Comparison of ENCODE assay signal across 1 cellular context in genomic region chr1:212827377-212827776, GRCh38.
TF ChIP-seq lines count a peak whose summit lies in the region.

No MANE protein-coding gene starts in this region.

TF ChIP-seq in HepG2, 621 proteins besides CTCF, POLR2A, EP300 and RAD21 (continues in another document):
- no peak for TF ChIP-seq FOXO4 (CRISPR knock-in tag; conservative IDR thresholded peaks at IDR 0.05)
- no peak for TF ChIP-seq ZNF713 (CRISPR knock-in tag; IDR thresholded peaks at IDR 0.05)
- TF ChIP-seq PRDM15 (CRISPR knock-in tag; IDR thresholded peaks at IDR 0.05), result no peak
- peak; percentile 56; the same call in 1 of the 2 replicates for TF ChIP-seq ZMYM2 (CRISPR knock-in tag; IDR thresholded peaks at IDR 0.05)
- peak; percentile 95 for TF ChIP-seq ZNF121 (CRISPR knock-in tag; IDR thresholded peaks at IDR 0.05)
- TF ChIP-seq ZNF891 (CRISPR knock-in tag; IDR thresholded peaks at IDR 0.05), result no peak
- peak; percentile 6; the same call in 1 of the 2 replicates for TF ChIP-seq ZNF264 (CRISPR knock-in tag; IDR thresholded peaks at IDR 0.05)
- no peak for TF ChIP-seq TEAD3 (CRISPR knock-in tag; optimal IDR thresholded peaks at IDR 0.05; ENCODE audit: borderline replicate concordance)
- TF ChIP-seq ZNF138 (CRISPR knock-in tag; IDR thresholded peaks at IDR 0.05; ENCODE audit: low read depth), result no peak
- no peak for TF ChIP-seq KDM6A (CRISPR knock-in tag; IDR thresholded peaks at IDR 0.05; ENCODE audit: low read depth)
- TF ChIP-seq ZNF839 (CRISPR knock-in tag; IDR thresholded peaks at IDR 0.05; ENCODE audit: borderline replicate concordance), result no peak
- TF ChIP-seq NFE2L1 (CRISPR knock-in tag; IDR thresholded peaks at IDR 0.05; ENCODE audit: borderline replicate concordance), result no peak
- TF ChIP-seq CREBL2 (CRISPR knock-in tag; IDR thresholded peaks at IDR 0.05; ENCODE audit: borderline replicate concordance), result no peak
- TF ChIP-seq REL (CRISPR knock-in tag; conservative IDR thresholded peaks at IDR 0.05), result no peak
- TF ChIP-seq ZNF335 (CRISPR knock-in tag; IDR thresholded peaks at IDR 0.05), result no peak
- TF ChIP-seq DNMT3B (CRISPR knock-in tag; conservative IDR thresholded peaks at IDR 0.05), result no peak
- no peak for TF ChIP-seq CSRNP2 (CRISPR knock-in tag; conservative IDR thresholded peaks at IDR 0.05; ENCODE audit: low read depth)
- no peak for TF ChIP-seq HHEX (CRISPR knock-in tag; IDR thresholded peaks at IDR 0.05)
- TF ChIP-seq U2AF2 (IDR thresholded peaks at IDR 0.05; ENCODE audit: low read depth, low read length), result no peak
- TF ChIP-seq HDAC1 (CRISPR knock-in tag; IDR thresholded peaks at IDR 0.05), result no peak
- TF ChIP-seq ZKSCAN5 (CRISPR knock-in tag; IDR thresholded peaks at IDR 0.05), result no peak
- no peak for TF ChIP-seq FOXA1 (IDR thresholded peaks at IDR 0.05)
- TF ChIP-seq FOXA1 (CRISPR knock-in tag; IDR thresholded peaks at IDR 0.05), result no peak
- no peak for TF ChIP-seq ZFP1 (CRISPR knock-in tag; IDR thresholded peaks at IDR 0.05)
- no peak for TF ChIP-seq SAP130 (CRISPR knock-in tag; IDR thresholded peaks at IDR 0.05; ENCODE audit: low read depth)
- no peak for TF ChIP-seq ZNF329 (CRISPR knock-in tag; IDR thresholded peaks at IDR 0.05; ENCODE audit: low read depth)
- no peak for TF ChIP-seq IKZF1 (IDR thresholded peaks at IDR 0.05)
- no peak for TF ChIP-seq TOE1 (CRISPR knock-in tag; IDR thresholded peaks at IDR 0.05)
- TF ChIP-seq ZNF501 (CRISPR knock-in tag; IDR thresholded peaks at IDR 0.05), result no peak
- no peak for TF ChIP-seq ZNF503 (CRISPR knock-in tag; IDR thresholded peaks at IDR 0.05)
- 0 out of 2 replicates have a peak, but pooled peaks have one; percentile 17 for TF ChIP-seq ZNF777 (CRISPR knock-in tag; IDR thresholded peaks at IDR 0.05)
- TF ChIP-seq ZNF761 (CRISPR knock-in tag; conservative IDR thresholded peaks at IDR 0.05), result no peak
- no peak for TF ChIP-seq ZNF564 (CRISPR knock-in tag; IDR thresholded peaks at IDR 0.05)
- no peak for TF ChIP-seq MEIS1 (CRISPR knock-in tag; IDR thresholded peaks at IDR 0.05; ENCODE audit: borderline replicate concordance)
- no peak for TF ChIP-seq ZFP41 (CRISPR knock-in tag; IDR thresholded peaks at IDR 0.05; ENCODE audit: borderline replicate concordance)
- TF ChIP-seq ZNF747 (CRISPR knock-in tag; IDR thresholded peaks at IDR 0.05; ENCODE audit: borderline replicate concordance), result no peak
- no peak for TF ChIP-seq NR2F6 (IDR thresholded peaks at IDR 0.05)
- no peak for TF ChIP-seq NR2F6 (CRISPR knock-in tag; IDR thresholded peaks at IDR 0.05)
- TF ChIP-seq ZNF280B (CRISPR knock-in tag; IDR thresholded peaks at IDR 0.05; ENCODE audit: borderline replicate concordance), result no peak
- TF ChIP-seq ZNF143 (CRISPR knock-in tag; IDR thresholded peaks at IDR 0.05), result no peak
- 0 out of 2 replicates have a peak, but pooled peaks have one; percentile 9 for TF ChIP-seq FOXJ3 (CRISPR knock-in tag; IDR thresholded peaks at IDR 0.05; ENCODE audit: borderline replicate concordance)
- no peak for TF ChIP-seq ZNF572 (CRISPR knock-in tag; IDR thresholded peaks at IDR 0.05)
- peak; percentile 11; the same call in 1 of the 2 replicates for TF ChIP-seq BRD4 (CRISPR knock-in tag; IDR thresholded peaks at IDR 0.05)
- no peak for TF ChIP-seq ZNF468 (CRISPR knock-in tag; IDR thresholded peaks at IDR 0.05)
- TF ChIP-seq TFAP4 (IDR thresholded peaks at IDR 0.05; ENCODE audit: borderline replicate concordance, low read depth), result no peak
- 0 out of 2 replicates have a peak, but pooled peaks have one; percentile 12 for TF ChIP-seq DR1 (CRISPR knock-in tag; IDR thresholded peaks at IDR 0.05)
- TF ChIP-seq TBL1XR1 (IDR thresholded peaks at IDR 0.05; ENCODE audit: borderline replicate concordance, low read length, partially characterized antibody), result no peak
- TF ChIP-seq CBX1 (IDR thresholded peaks at IDR 0.05; ENCODE audit: low read depth), result no peak
- TF ChIP-seq ZNF44 (CRISPR knock-in tag; IDR thresholded peaks at IDR 0.05), result no peak
- no peak for TF ChIP-seq ZEB1 (IDR thresholded peaks at IDR 0.05; ENCODE audit: insufficient replicate concordance, low read depth)
- TF ChIP-seq NAIF1 (CRISPR knock-in tag; IDR thresholded peaks at IDR 0.05; ENCODE audit: borderline replicate concordance), result no peak
- no peak for TF ChIP-seq ZNF770 (CRISPR knock-in tag; IDR thresholded peaks at IDR 0.05)
- 0 out of 2 replicates have a peak, but pooled peaks have one; percentile 8 for TF ChIP-seq ZBTB43 (CRISPR knock-in tag; conservative IDR thresholded peaks at IDR 0.05)
- no peak for TF ChIP-seq PLSCR1 (CRISPR knock-in tag; IDR thresholded peaks at IDR 0.05; ENCODE audit: borderline replicate concordance)
- no peak for TF ChIP-seq KLF16 (CRISPR knock-in tag; IDR thresholded peaks at IDR 0.05)
- no peak for TF ChIP-seq ZNF589 (CRISPR knock-in tag; conservative IDR thresholded peaks at IDR 0.05)
- TF ChIP-seq TFDP2 (CRISPR knock-in tag; IDR thresholded peaks at IDR 0.05), result no peak
- no peak for TF ChIP-seq KMT2A (CRISPR knock-in tag; IDR thresholded peaks at IDR 0.05)
- TF ChIP-seq CEBPB (IDR thresholded peaks at IDR 0.05; ENCODE audit: borderline replicate concordance, low read depth, low read length), result no peak
